ENCODE assay signal across 1 cellular context in the genomic region with DNA sequence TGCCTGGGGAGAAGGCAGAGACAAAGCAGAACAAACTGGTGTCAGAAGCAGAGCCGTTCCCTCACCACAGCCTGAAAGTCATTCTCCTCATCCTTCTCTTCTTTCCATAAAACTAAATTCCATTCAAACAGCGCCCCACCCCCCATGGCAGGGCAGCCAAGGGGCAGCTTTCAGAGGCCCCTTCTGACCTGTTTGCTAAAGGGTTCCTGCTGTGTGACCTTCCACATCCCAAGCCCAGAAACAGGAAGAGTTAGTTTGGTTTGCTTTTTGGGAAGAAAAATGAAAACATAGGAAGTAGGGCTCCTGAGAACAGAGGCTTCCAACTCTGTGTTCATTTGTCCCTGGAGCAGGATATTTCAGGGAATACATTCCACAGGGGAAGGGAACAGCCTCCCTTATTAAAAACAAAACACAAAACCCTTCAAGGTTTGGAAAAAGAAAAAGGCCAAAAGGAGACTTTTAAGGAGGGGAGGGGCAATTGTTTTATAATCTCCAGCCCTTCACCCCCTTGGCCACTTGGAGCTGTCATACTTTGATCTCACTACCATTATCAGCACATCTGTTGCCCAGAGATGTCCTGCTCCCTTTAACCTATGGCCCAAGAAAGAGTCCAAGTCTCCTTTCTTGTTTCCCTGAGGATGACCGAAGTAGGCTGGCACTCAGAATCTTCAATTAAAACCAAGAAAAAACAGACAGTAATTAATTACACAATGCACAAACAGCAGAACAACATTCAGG.
TF ChIP-seq lines count a peak whose summit lies in the region.

No MANE protein-coding gene starts in this region.

TF ChIP-seq in K562, 482 proteins besides CTCF, POLR2A, EP300 and RAD21 (continued from another document):
- TF ChIP-seq MIER1 (IDR thresholded peaks at IDR 0.05; ENCODE audit: low read depth) (no peak), THAP7 (CRISPR knock-in tag; IDR thresholded peaks at IDR 0.05) (no peak), TRIM28 (IDR thresholded peaks at IDR 0.05) (no peak), ZNF551 (CRISPR knock-in tag; IDR thresholded peaks at IDR 0.05) (no peak), POU5F1 (IDR thresholded peaks at IDR 0.05; ENCODE audit: borderline replicate concordance, low read depth, low read length, partially characterized antibody) (no peak), LCOR (CRISPR knock-in tag; IDR thresholded peaks at IDR 0.05) (no peak)
